Comparison of ENCODE assay signal across 10 cellular contexts in the genomic region with DNA sequence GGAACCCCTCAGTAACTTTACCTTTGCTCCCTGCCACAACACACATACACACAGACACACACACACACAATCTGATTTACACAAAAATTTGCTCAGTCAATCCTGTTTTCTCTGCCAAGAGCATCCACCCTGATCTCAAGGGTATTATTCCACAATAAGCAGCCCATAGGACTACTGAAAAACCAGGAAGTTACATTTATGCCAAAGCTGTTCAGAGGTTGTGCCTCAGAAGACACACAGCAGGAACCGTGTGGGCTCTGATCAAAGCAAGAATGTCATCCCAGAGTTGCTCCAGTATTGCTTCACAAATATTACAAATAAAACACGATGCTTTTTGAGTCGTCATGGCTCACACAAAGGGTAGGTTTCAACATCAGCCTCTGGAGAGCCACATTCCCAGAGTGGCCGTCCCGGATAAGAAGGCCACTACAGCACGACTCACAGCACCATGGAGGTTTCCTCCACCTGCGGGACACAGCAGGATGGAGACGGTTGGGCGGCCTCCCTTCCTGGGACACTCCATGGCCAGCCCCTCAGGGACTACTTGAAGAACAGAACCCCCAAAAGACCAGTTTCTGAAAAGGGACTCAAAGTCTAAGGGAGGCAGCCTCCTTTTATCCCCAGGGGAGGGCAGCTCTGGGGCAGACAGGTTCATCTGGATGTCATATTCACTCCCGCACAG. TPM values are rescaled to one million over a fixed set of nuclear protein-coding genes. Genes with fewer than 3 reads are reported as not detected.
DNase-seq lines count a peak whose midpoint lies in the region; ATAC-seq and TF ChIP-seq lines count a peak whose summit lies in the region.
"Had no signal": no experiment of that assay in that cellular context is flagged by ENCODE, and none has a peak within 500 bp of the region (broad histone marks: within the 10 kb centered on the region; RNA-seq: fewer than 3 reads in every experiment).

No MANE protein-coding gene starts in this region.

- POLR2A ChIA-PET in SK-N-SH (lab: Yijun Ruan, JAX): no interaction called here

- peaks cover 5% of the 10 kb centered on the region for H3F3A ChIP-seq in SK-N-SH (replicated peaks; ENCODE audit: insufficient read depth)

- TF ChIP-seq RAD21 in SK-N-SH (IDR thresholded peaks at IDR 0.05; ENCODE audit: low read length): no peak

- intact Hi-C loops in right cardiac atrium (cut with DNase I) (no loop called here), vagina (cut with DNase I) (no loop called here)

- H3K4me1 ChIP-seq in SK-N-SH (ENCODE audit: control insufficient read depth in 1 of 2, insufficient read depth in 2 of 2, low read depth in 1 of 2, low read length in 1 of 2): peaks cover 0 to 3% of the 10 kb centered on the region in 2 experiments; a peak in 1 of 4 replicates
- H3K4me1 ChIP-seq in right cardiac atrium (ENCODE audit: control insufficient read depth, insufficient read depth, low read length): peaks cover 5% of the 10 kb centered on the region
- H3K4me1 ChIP-seq in subcutaneous abdominal adipose tissue (ENCODE audit: control insufficient read depth in 5 of 5, insufficient read depth in 5 of 5, low read length in 5 of 5): peaks cover 8 to 70% (median 63%) of the 10 kb centered on the region in 5 donors
- peaks cover 25% of the 10 kb centered on the region for H3K4me1 ChIP-seq in vagina

- no peak for TF ChIP-seq EP300 in SK-N-SH (IDR thresholded peaks at IDR 0.05; ENCODE audit: borderline replicate concordance in 1 of 2, low read depth in 1 of 2, low read length in 1 of 2)

- peaks cover 5% of the 10 kb centered on the region for H3K36me3 Mint-ChIP-seq in activated naive CD8-positive, alpha-beta T cell treated with anti-CD3 and anti-CD28 coated beads for 36 hours

- H3K9me3 ChIP-seq in SK-N-SH: no peaks in the 10 kb centered on the region
- H3K9me3 ChIP-seq in right cardiac atrium (ENCODE audit: control insufficient read depth, low read length): no peaks in the 10 kb centered on the region
- H3K9me3 ChIP-seq in subcutaneous abdominal adipose tissue (ENCODE audit: control insufficient read depth in 5 of 5, low read length in 5 of 5): no peaks in the 10 kb centered on the region
- H3K9me3 ChIP-seq in vagina: no peaks in the 10 kb centered on the region

- CTCF ChIA-PET in SK-N-SH (lab: Yijun Ruan, JAX): interaction anchor here (0.9 to 5.7 kb wide), 4 partner anchors 14 to 26 kb away, joined by 3 to 62 read pairs (median 3); no protein-coding TSS in a partner anchor

- H3K4me1 Mint-ChIP-seq in activated naive CD8-positive, alpha-beta T cell treated with anti-CD3 and anti-CD28 coated beads for 36 hours: peaks cover 23% of the 10 kb centered on the region

- H3K9me2 ChIP-seq in SK-N-SH: no peaks in the 10 kb centered on the region

- H3K9ac ChIP-seq in SK-N-SH (no peak overlapping the region), subcutaneous abdominal adipose tissue (ENCODE audit: low read length in 5 of 5) (peak overlapping the region; percentile 65 to 96 (median 92))

- ATAC-seq in SK-N-SH treated with all-trans-retinoic acid at 6 μM for 48 hours (no peak), right cardiac atrium (peak; percentile 4 to 11), HG02973 (IDR thresholded peaks at IDR 0.05; ENCODE audit: unreplicated experiment) (no peak)

- H3K27ac Mint-ChIP-seq in activated naive CD8-positive, alpha-beta T cell treated with anti-CD3 and anti-CD28 coated beads for 36 hours: no peak overlapping the region

- no peak overlapping the region for H3K27ac ChIP-seq in SK-N-SH (ENCODE audit: low read depth in 2 of 2, low read length in 1 of 2)
- no peak overlapping the region for H3K27ac ChIP-seq in right cardiac atrium (ENCODE audit: low read length)
- H3K27ac ChIP-seq in subcutaneous abdominal adipose tissue (ENCODE audit: low read depth, low read length): peak overlapping the region; percentile 99
- no peak overlapping the region for H3K27ac ChIP-seq in vagina

- no peak for TF ChIP-seq CTCF in SK-N-SH (IDR thresholded peaks at IDR 0.05)
- TF ChIP-seq CTCF in vagina (IDR thresholded peaks at IDR 0.05): no peak

- H3K27me3 ChIP-seq in SK-N-SH (ENCODE audit: insufficient read depth) (no peaks in the 10 kb centered on the region), right cardiac atrium (ENCODE audit: control insufficient read depth, insufficient read depth) (no peaks in the 10 kb centered on the region), subcutaneous abdominal adipose tissue (ENCODE audit: control insufficient read depth in 5 of 5, insufficient read depth in 4 of 5, low read length in 5 of 5) (no peaks in the 10 kb centered on the region), vagina (no peaks in the 10 kb centered on the region)

- 79% methylated on average over 5 of the region's 10 CpGs for WGBS in SK-N-SH (ENCODE audit: low lambda C conversion rate)
- WGBS in right cardiac atrium: 77% methylated on average over 10 of the region's 10 CpGs

- no peak for DNase-seq in SK-N-SH
- DNase-seq in activated naive CD8-positive, alpha-beta T cell treated with anti-CD3 and anti-CD28 coated beads for 36 hours: no peak
- DNase-seq in right cardiac atrium: peak in 1 of 3 donors; percentile 39
- no peak for DNase-seq in vagina (ENCODE audit: extremely low spot score in 2 of 2)
- no peak for DNase-seq in NCI-H69 (lab: John Stamatoyannopoulos, UW)
- DNase-seq: 8988T; stimulated activated CD4-positive, alpha-beta T cell treated with anti-CD3 and anti-CD28 coated beads, Interleukin-1b, Interleukin-23, amount 100 ng/mL, for 48 hours had no signal

- H2AFZ ChIP-seq in SK-N-SH (ENCODE audit: low read depth): no peak overlapping the region

- no peaks in the 10 kb centered on the region for H4K20me1 ChIP-seq in SK-N-SH (ENCODE audit: insufficient read depth)

- H3K36me3 ChIP-seq in SK-N-SH (replicated peaks in 1 of 2; ENCODE audit: control insufficient read depth in 1 of 2, insufficient read depth in 2 of 2, low read length in 1 of 2) (no peaks in the 10 kb centered on the region), subcutaneous abdominal adipose tissue (ENCODE audit: control insufficient read depth in 5 of 5, insufficient read depth in 5 of 5, low read length in 5 of 5) (peaks cover 0 to 14% (median 4%) of the 10 kb centered on the region in 5 donors), vagina (no peaks in the 10 kb centered on the region)

- peak overlapping the region; percentile 86 for H3K4me3 Mint-ChIP-seq in activated naive CD8-positive, alpha-beta T cell treated with anti-CD3 and anti-CD28 coated beads for 36 hours

- TF ChIP-seq POLR2A in vagina (IDR thresholded peaks at IDR 0.05): no peak

- no peaks in the 10 kb centered on the region; the same call in 1 of the 2 replicates for H3K79me2 ChIP-seq in SK-N-SH (ENCODE audit: insufficient read depth)

- 0 out of 2 replicates have a peak overlapping the region, but pooled peaks have one; percentile 75 for H3K4me2 ChIP-seq in SK-N-SH

- no peaks in the 10 kb centered on the region for H3K9me3 Mint-ChIP-seq in activated naive CD8-positive, alpha-beta T cell treated with anti-CD3 and anti-CD28 coated beads for 36 hours

- H3K4me3 ChIP-seq in SK-N-SH (ENCODE audit: low read depth in 2 of 2, low read length in 1 of 2) (no peak overlapping the region), right cardiac atrium (ENCODE audit: low read length) (no peak overlapping the region), subcutaneous abdominal adipose tissue (ENCODE audit: low read depth in 1 of 5, low read length in 5 of 5) (peak overlapping the region; percentile 76 to 93 (median 89)), vagina (peak overlapping the region in 1 of 2 donors; percentile 49)

- H3K27me3 Mint-ChIP-seq in activated naive CD8-positive, alpha-beta T cell treated with anti-CD3 and anti-CD28 coated beads for 36 hours: no peaks in the 10 kb centered on the region

TF ChIP-seq in SK-N-SH, 30 proteins besides CTCF, POLR2A, EP300 and RAD21 (continues in another document):
- TF ChIP-seq RCOR1 (IDR thresholded peaks at IDR 0.05; ENCODE audit: low read length) (no peak), TEAD4 (IDR thresholded peaks at IDR 0.05; ENCODE audit: borderline replicate concordance, insufficient read depth) (no peak), ELF1 (IDR thresholded peaks at IDR 0.05) (no peak)

TF ChIP-seq in SK-N-SH treated with all-trans-retinoic acid at 6 μM for 48 hours, 23 proteins besides CTCF, POLR2A, EP300 and RAD21 (continues in another document):
- TF ChIP-seq, protein P1, sequence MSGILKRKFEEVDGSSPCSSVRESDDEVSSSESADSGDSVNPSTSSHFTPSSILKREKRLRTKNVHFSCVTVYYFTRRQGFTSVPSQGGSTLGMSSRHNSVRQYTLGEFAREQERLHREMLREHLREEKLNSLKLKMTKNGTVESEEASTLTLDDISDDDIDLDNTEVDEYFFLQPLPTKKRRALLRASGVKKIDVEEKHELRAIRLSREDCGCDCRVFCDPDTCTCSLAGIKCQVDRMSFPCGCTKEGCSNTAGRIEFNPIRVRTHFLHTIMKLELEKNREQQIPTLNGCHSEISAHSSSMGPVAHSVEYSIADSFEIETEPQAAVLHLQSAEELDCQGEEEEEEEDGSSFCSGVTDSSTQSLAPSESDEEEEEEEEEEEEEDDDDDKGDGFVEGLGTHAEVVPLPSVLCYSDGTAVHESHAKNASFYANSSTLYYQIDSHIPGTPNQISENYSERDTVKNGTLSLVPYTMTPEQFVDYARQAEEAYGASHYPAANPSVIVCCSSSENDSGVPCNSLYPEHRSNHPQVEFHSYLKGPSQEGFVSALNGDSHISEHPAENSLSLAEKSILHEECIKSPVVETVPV (CRISPR knock-in tag; IDR thresholded peaks at IDR 0.05): no peak
- no peak for TF ChIP-seq ZNF565 (CRISPR knock-in tag; conservative IDR thresholded peaks at IDR 0.05; ENCODE audit: low read depth)
- TF ChIP-seq BACH2 (CRISPR knock-in tag; IDR thresholded peaks at IDR 0.05; ENCODE audit: borderline replicate concordance): no peak

RNA-seq across cellular contexts. Expression of gene AIFM2, which starts 1.6 kb away (rescaled TPM):
- polyA plus RNA-seq in SK-N-SH (2012; rRNA removed) (9.4 and 9.5 TPM in 2 replicates), right cardiac atrium (11.4 TPM)
- 5.5 and 7.9 TPM in 2 replicates for polyA plus RNA-seq in SK-N-SH (2012; cell fraction: cytosol; rRNA removed)
- 17.9 and 19.8 TPM in 2 replicates for polyA plus RNA-seq in SK-N-SH (2012; cell fraction: nucleus; rRNA removed)
- total RNA-seq in activated naive CD8-positive, alpha-beta T cell treated with anti-CD3 and anti-CD28 coated beads for 36 hours: 10 to 100 TPM in 1 of 2 experiments, 1 to 10 TPM in 1; 9.6 to 10.4 TPM
- total RNA-seq in right cardiac atrium (10 to 100 TPM in 2 of 4 donors, 1 to 10 TPM in 2; 8.5 to 14.0 (median 9.7) TPM), vagina (10.6 TPM)

RNA-seq across cellular contexts. Expression of gene TYSND1, which starts 15.5 kb away (rescaled TPM):
- polyA plus RNA-seq in SK-N-SH (2012; rRNA removed): 7.2 and 7.4 TPM in 2 replicates
- 3.7 and 5.3 TPM in 2 replicates for polyA plus RNA-seq in SK-N-SH (2012; cell fraction: cytosol; rRNA removed)
- 24.1 and 26.7 TPM in 2 replicates for polyA plus RNA-seq in SK-N-SH (2012; cell fraction: nucleus; rRNA removed)
- 10 to 100 TPM; 15.8 to 15.9 TPM for total RNA-seq in activated naive CD8-positive, alpha-beta T cell treated with anti-CD3 and anti-CD28 coated beads for 36 hours
- total RNA-seq in right cardiac atrium: 1 to 10 TPM; 4.3 to 6.4 (median 5.0) TPM
- 3.9 TPM for polyA plus RNA-seq in right cardiac atrium
- total RNA-seq in vagina: 15.7 TPM

RNA-seq across cellular contexts. Expression of gene SAR1A, which starts 39.3 kb away (rescaled TPM):
- polyA plus RNA-seq in SK-N-SH (2012; rRNA removed): 20.9 and 26.4 TPM in 2 replicates
- 25.9 and 28.5 TPM in 2 replicates for polyA plus RNA-seq in SK-N-SH (2012; cell fraction: cytosol; rRNA removed)
- polyA plus RNA-seq in SK-N-SH (2012; cell fraction: nucleus; rRNA removed): 20.3 and 38.1 TPM in 2 replicates
- 100 to 1,000 TPM; 129 to 134 TPM for total RNA-seq in activated naive CD8-positive, alpha-beta T cell treated with anti-CD3 and anti-CD28 coated beads for 36 hours
- total RNA-seq in right cardiac atrium: 100 to 1,000 TPM in 2 of 4 donors, 10 to 100 TPM in 2; 89.2 to 147 (median 98.9) TPM
- polyA plus RNA-seq in right cardiac atrium: 39.8 TPM
- total RNA-seq in vagina: 57.9 TPM

Comparison
In these comparisons a context has a peak if more than half of its experiments do, and no peak if none do; other contexts are left out.
1. H3K4me3 ChIP-seq: peak in subcutaneous abdominal adipose tissue (5 of 5); none in SK-N-SH (0 of 2) and right cardiac atrium (single experiment).
2. ATAC-seq: peak in right cardiac atrium (2 of 2); none in SK-N-SH treated with all-trans-retinoic acid at 6 μM for 48 hours (single experiment) and HG02973 (single experiment).